ENCODE assay signal across 18 cellular contexts in the genomic region with DNA sequence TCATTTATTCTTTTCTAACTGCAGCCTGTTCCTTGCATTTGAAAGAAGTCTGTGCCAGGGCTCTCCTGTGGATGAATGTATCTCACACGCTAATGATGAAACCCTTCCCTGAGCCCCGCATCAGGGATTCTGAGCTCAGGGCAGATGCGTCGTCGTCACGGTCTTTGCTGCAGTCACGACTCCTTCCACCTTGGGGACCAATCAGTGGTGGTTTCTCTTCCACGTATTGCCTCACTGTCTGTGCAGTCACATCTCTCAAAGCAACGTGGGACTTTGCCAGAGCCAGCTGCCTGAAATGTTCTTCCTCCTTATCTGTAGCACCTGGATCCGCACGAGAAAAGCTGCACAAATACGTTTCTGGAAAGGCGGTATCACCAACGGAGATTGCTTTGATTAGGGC. TPM values are rescaled to one million over a fixed set of nuclear protein-coding genes. Genes with fewer than 3 reads are reported as not detected.
DNase-seq lines count a peak whose midpoint lies in the region; ATAC-seq and TF ChIP-seq lines count a peak whose summit lies in the region.
"Had no signal": no experiment of that assay in that cellular context is flagged by ENCODE, and none has a peak within 500 bp of the region (broad histone marks: within the 10 kb centered on the region; RNA-seq: fewer than 3 reads in every experiment).

No MANE protein-coding gene starts in this region.

- no peak overlapping the region for H3K4me3 ChIP-seq in lower lobe of right lung
- H3K4me3 ChIP-seq: BLaER1 treated with 17β-estradiol and CSF1 and Interleukin-3, amounts not matched to agents 10 nM and 100 nM; HAP-1; MG63 had no signal

- H3K9me3 ChIP-seq in lower lobe of right lung = no peaks in the 10 kb centered on the region
- H3K9me3 ChIP-seq: HAP-1, MG63 had no signal

- no peaks in the 10 kb centered on the region for H3K36me3 Mint-ChIP-seq in endothelial cell (ENCODE audit: low read depth, unreplicated experiment)

- H3K27ac ChIP-seq in lower lobe of right lung = no peak overlapping the region
- H3K27ac ChIP-seq: BLaER1 treated with 17β-estradiol and CSF1 and Interleukin-3, amounts not matched to agents 10 nM and 100 nM had no signal

- H3K36me3 ChIP-seq in lower lobe of right lung = no peaks in the 10 kb centered on the region
- H3K36me3 ChIP-seq: BLaER1 treated with 17β-estradiol and CSF1 and Interleukin-3, amounts not matched to agents 10 nM and 100 nM; HAP-1; MG63 had no signal

- H3K4me3 Mint-ChIP-seq in endothelial cell (ENCODE audit: unreplicated experiment) = no peak overlapping the region
- H3K4me3 Mint-ChIP-seq: CD4-positive, alpha-beta T cell; HFFc6 had no signal

- peaks cover 16% of the 10 kb centered on the region for H3K27me3 ChIP-seq in lower lobe of right lung (ENCODE audit: low read depth)
- H3K27me3 ChIP-seq: BLaER1 treated with 17β-estradiol and CSF1 and Interleukin-3, amounts not matched to agents 10 nM and 100 nM had no signal

- no peaks in the 10 kb centered on the region for H3K4me1 Mint-ChIP-seq in endothelial cell (ENCODE audit: unreplicated experiment)

- H3K9me3 Mint-ChIP-seq in endothelial cell (ENCODE audit: unreplicated experiment) = no peaks in the 10 kb centered on the region
- H3K9me3 Mint-ChIP-seq: HFFc6 had no signal

- intact Hi-C loops in lower lobe of right lung (cut with DNase I) = no loop called here

- H3K4me1 ChIP-seq in lower lobe of right lung = no peaks in the 10 kb centered on the region
- H3K4me1 ChIP-seq: BLaER1 treated with 17β-estradiol and CSF1 and Interleukin-3, amounts not matched to agents 10 nM and 100 nM; HAP-1 had no signal

- no peak for ATAC-seq in lower lobe of right lung
- ATAC-seq: SK-N-SH treated with all-trans-retinoic acid at 6 μM for 48 hours had no signal

- DNase-seq in activated CD8-positive, alpha-beta memory T cell treated with anti-CD3 and anti-CD28 coated beads for 24 hours = peak; percentile 49
- no peak for DNase-seq in activated CD8-positive, alpha-beta memory T cell treated with anti-CD3 and anti-CD28 coated beads, Interleukin-2, amount 50 U/mL, for 4 hours
- DNase-seq in DMS153 treated with DMSO at 0.1 percent for 48 hours (lab: John Stamatoyannopoulos, UW; ENCODE audit: unreplicated experiment) = peak; percentile 74
- peak; percentile 37 for DNase-seq in NCI-H774 (lab: John Stamatoyannopoulos, UW)
- DNase-seq in islet precursor cell = peak; percentile 29
- no peak for DNase-seq in middle frontal gyrus (ENCODE audit: extremely low spot score, low spot score)
- no peak for DNase-seq in endothelial cell (ENCODE audit: low spot score)
- no peak for DNase-seq in lower lobe of right lung
- DNase-seq: 8988T; CD4-positive, alpha-beta T cell; GOT3; HFFc6; MG63; NCI-H2171 treated with DMSO at 0.1 percent for 48 hours; NCI-H446 had no signal

- TF ChIP-seq CTCF in endothelial cell (IDR thresholded peaks at IDR 0.05; ENCODE audit: unreplicated experiment) = no peak
- TF ChIP-seq CTCF in lower lobe of right lung (IDR thresholded peaks at IDR 0.05) = no peak

- H3K27ac Mint-ChIP-seq in endothelial cell (ENCODE audit: unreplicated experiment) = no peak overlapping the region
- H3K27ac Mint-ChIP-seq: CD4-positive, alpha-beta T cell; HFFc6 had no signal

- no peaks in the 10 kb centered on the region for H3K27me3 Mint-ChIP-seq in endothelial cell (ENCODE audit: unreplicated experiment)

RNA-seq across cellular contexts. Expression of a gene that starts 13.9 kb away (rescaled TPM):
- 0.85 TPM for total RNA-seq in endothelial cell (ENCODE audit: unreplicated experiment)
- not detected for total RNA-seq in lower lobe of right lung
- total RNA-seq: HFFc6 had no signal

RNA-seq across cellular contexts. Expression of a gene that starts 56.4 kb away (rescaled TPM):
- total RNA-seq in endothelial cell (ENCODE audit: unreplicated experiment) (53.0 TPM), lower lobe of right lung (30.3 TPM)

Comparison
In these comparisons a context has a peak if more than half of its experiments do, and no peak if none do; other contexts are left out.
1. DNase-seq: peak in activated CD8-positive, alpha-beta memory T cell treated with anti-CD3 and anti-CD28 coated beads for 24 hours (single experiment), DMS153 treated with DMSO at 0.1 percent for 48 hours (single experiment), NCI-H774 (single experiment) and islet precursor cell (single experiment); none in activated CD8-positive, alpha-beta memory T cell treated with anti-CD3 and anti-CD28 coated beads, Interleukin-2, amount 50 U/mL, for 4 hours (single experiment), middle frontal gyrus (single experiment), endothelial cell (single experiment) and lower lobe of right lung (single experiment).